Comparison of ENCODE assay signal across 1 cellular context in the genomic region with DNA sequence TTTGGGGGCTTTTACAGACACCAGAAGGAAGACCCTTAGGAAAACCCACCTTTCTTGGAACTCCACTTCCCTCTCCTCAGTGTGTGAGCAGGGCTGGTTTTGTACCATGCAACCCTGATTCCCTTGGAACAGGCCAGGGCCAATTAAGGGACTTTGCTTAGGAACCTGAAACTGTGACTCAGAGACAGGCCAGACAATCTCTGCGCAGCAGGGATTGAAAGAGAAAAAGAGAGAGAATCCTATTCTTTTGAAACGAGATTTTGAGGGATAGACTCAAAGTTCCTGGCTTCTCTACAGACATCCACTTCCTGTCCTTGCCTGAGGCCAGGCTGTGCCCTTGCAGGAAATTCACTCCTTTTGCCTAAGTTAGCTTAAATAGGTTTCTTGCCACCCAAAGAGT.
TF ChIP-seq lines count a peak whose summit lies in the region.

No MANE protein-coding gene starts in this region.

TF ChIP-seq in H1, 55 proteins besides CTCF, POLR2A, EP300 and RAD21:
- TF ChIP-seq TCF12 (IDR thresholded peaks at IDR 0.05; ENCODE audit: low read depth, low read length), result no peak
- TF ChIP-seq MAX (IDR thresholded peaks at IDR 0.05), result no peak
